In the genomic region with DNA sequence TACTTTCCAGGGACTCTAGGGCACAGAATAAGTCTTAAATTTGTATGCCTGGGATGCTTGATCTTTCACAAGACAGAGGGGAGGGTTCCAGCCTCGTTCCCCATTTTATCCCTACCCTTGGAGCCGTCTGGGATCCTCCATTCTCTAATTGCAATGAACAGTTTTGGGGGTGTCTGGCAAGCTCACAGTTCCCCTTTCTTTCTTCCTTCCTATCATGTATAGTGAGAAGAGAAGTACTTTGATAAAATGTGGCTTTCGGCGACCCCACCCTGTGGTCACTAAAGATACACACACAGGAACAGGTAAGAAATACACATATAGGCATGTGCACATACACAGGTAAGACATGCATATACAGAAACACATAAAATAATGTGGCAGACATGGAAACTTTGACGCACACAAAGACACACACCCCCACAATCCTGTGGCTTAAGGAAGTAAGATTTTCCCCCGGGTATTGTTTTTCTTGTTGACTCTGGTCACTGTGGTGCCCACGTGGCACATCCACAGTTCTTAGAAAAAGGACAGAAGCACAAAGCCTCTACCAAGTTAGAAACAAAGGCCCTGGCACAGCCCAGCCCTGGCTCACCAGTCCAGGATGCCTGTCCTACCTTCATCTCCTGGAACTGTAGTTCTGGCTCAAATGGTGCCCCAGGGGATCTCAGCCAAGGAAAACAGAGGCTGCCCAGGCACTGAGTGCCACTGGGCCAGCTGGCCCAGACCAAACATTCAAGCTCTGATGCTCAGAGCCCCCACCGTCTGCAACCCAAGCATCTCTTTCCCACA, we compare ENCODE assay signal across 10 cellular contexts. TPM values are rescaled to one million over a fixed set of nuclear protein-coding genes. Genes with fewer than 3 reads are reported as not detected.
DNase-seq lines count a peak whose midpoint lies in the region; ATAC-seq and TF ChIP-seq lines count a peak whose summit lies in the region.
"Had no signal": no experiment of that assay in that cellular context is flagged by ENCODE, and none has a peak within 500 bp of the region (broad histone marks: within the 10 kb centered on the region; RNA-seq: fewer than 3 reads in every experiment).

No MANE protein-coding gene starts in this region.

- H3K4me3 Mint-ChIP-seq in activated naive CD4-positive, alpha-beta T cell treated with anti-CD3 and anti-CD28 coated beads, Interleukin-2, amount 10 ng/mL, durations not matched to agents 7 days and 5 days = peak overlapping the region; percentile 29
- peak overlapping the region; percentile 20 for H3K4me3 Mint-ChIP-seq in activated CD4-positive, alpha-beta T cell treated with anti-CD3 and anti-CD28 coated beads, Interleukin-2, amount 10 ng/mL, durations not matched to agents 7 days and 5 days

- peaks cover 2% of the 10 kb centered on the region for H3K9me3 Mint-ChIP-seq in activated naive CD4-positive, alpha-beta T cell treated with anti-CD3 and anti-CD28 coated beads, Interleukin-2, amount 10 ng/mL, durations not matched to agents 7 days and 5 days
- H3K9me3 Mint-ChIP-seq in activated CD4-positive, alpha-beta T cell treated with anti-CD3 and anti-CD28 coated beads, Interleukin-2, amount 10 ng/mL, durations not matched to agents 7 days and 5 days = no peaks in the 10 kb centered on the region

- peak overlapping the region; percentile 46 to 74 (median 59) for H3K27ac ChIP-seq in stomach
- H3K27ac ChIP-seq: pancreas had no signal

- intact Hi-C loops in left ventricle myocardium superior (cut with micrococcal nuclease) = loop anchor here (10.0 kb wide), 1 partner anchor 82 kb away; a partner anchor contains a TSS
- intact Hi-C loops in stomach (cut with DNase I; ENCODE audit: low total_unique reads) = loop anchor here (5.0 kb wide), 1 partner anchor 145 kb away; no protein-coding TSS in a partner anchor

- TF ChIP-seq EP300 in stomach (IDR thresholded peaks at IDR 0.05) = no peak

- peak overlapping the region; percentile 79 for H3K27ac Mint-ChIP-seq in activated naive CD4-positive, alpha-beta T cell treated with anti-CD3 and anti-CD28 coated beads, Interleukin-2, amount 10 ng/mL, durations not matched to agents 7 days and 5 days
- H3K27ac Mint-ChIP-seq in activated CD4-positive, alpha-beta T cell treated with anti-CD3 and anti-CD28 coated beads, Interleukin-2, amount 10 ng/mL, durations not matched to agents 7 days and 5 days = peak overlapping the region; percentile 85

- POLR2A ChIA-PET in activated CD4-positive, alpha-beta T cell treated with anti-CD3 and anti-CD28 coated beads, Interleukin-2, amount 10 ng/mL, durations not matched to agents 7 days and 5 days (lab: Charles Lee) = no interaction called here

- TF ChIP-seq CTCF in stomach (IDR thresholded peaks at IDR 0.05) = no peak

- peaks cover 11% of the 10 kb centered on the region for H3K27me3 Mint-ChIP-seq in activated naive CD4-positive, alpha-beta T cell treated with anti-CD3 and anti-CD28 coated beads, Interleukin-2, amount 10 ng/mL, durations not matched to agents 7 days and 5 days
- peaks cover 4% of the 10 kb centered on the region for H3K27me3 Mint-ChIP-seq in activated CD4-positive, alpha-beta T cell treated with anti-CD3 and anti-CD28 coated beads, Interleukin-2, amount 10 ng/mL, durations not matched to agents 7 days and 5 days

- H3K4me1 ChIP-seq in stomach = peaks cover 11 to 29% (median 25%) of the 10 kb centered on the region in 4 donors

- H3K9me3 ChIP-seq in stomach = no peaks in the 10 kb centered on the region
- H3K9me3 ChIP-seq: pancreas had no signal

- DNase-seq in activated naive CD4-positive, alpha-beta T cell treated with anti-CD3 and anti-CD28 coated beads, Interleukin-2, amount 10 ng/mL, durations not matched to agents 7 days and 5 days = peak; percentile 41
- no peak for DNase-seq in activated naive CD4-positive, alpha-beta T cell treated with Interleukin-2 at 50 U/mL for 16 hours
- DNase-seq in activated CD4-positive, alpha-beta T cell treated with anti-CD3 and anti-CD28 coated beads, Interleukin-2, amount 10 ng/mL, durations not matched to agents 7 days and 5 days = peak; percentile 23
- DNase-seq in left ventricle myocardium superior (no peak), stomach (peak; percentile 73), D341Med (ENCODE audit: low spot score) (no peak), NCI-H1092 treated with DMSO at 0.1 percent for 48 hours (lab: John Stamatoyannopoulos, UW) (no peak)
- DNase-seq: pancreas had no signal

- no peaks in the 10 kb centered on the region for H3K36me3 Mint-ChIP-seq in activated naive CD4-positive, alpha-beta T cell treated with anti-CD3 and anti-CD28 coated beads, Interleukin-2, amount 10 ng/mL, durations not matched to agents 7 days and 5 days
- no peaks in the 10 kb centered on the region for H3K36me3 Mint-ChIP-seq in activated CD4-positive, alpha-beta T cell treated with anti-CD3 and anti-CD28 coated beads, Interleukin-2, amount 10 ng/mL, durations not matched to agents 7 days and 5 days (ENCODE audit: low read depth)

- no peaks in the 10 kb centered on the region for H3K27me3 ChIP-seq in stomach
- H3K27me3 ChIP-seq: pancreas had no signal

- H3K36me3 ChIP-seq in stomach = no peaks in the 10 kb centered on the region
- H3K36me3 ChIP-seq: pancreas had no signal

- CTCF ChIA-PET in activated naive CD4-positive, alpha-beta T cell treated with anti-CD3 and anti-CD28 coated beads, Interleukin-2, amount 10 ng/mL, durations not matched to agents 7 days and 5 days (lab: Charles Lee) = interaction anchor here (0.6 to 3.7 kb wide), 6 partner anchors 14 to 144 kb away, joined by 3 to 32 read pairs (median 6); no protein-coding TSS in a partner anchor
- CTCF ChIA-PET in activated CD4-positive, alpha-beta T cell treated with anti-CD3 and anti-CD28 coated beads, Interleukin-2, amount 10 ng/mL, durations not matched to agents 7 days and 5 days (lab: Charles Lee) = interaction anchor here (0.6 to 1.4 kb wide), 4 partner anchors 16 to 143 kb away, joined by 3 to 5 read pairs (median 3); no protein-coding TSS in a partner anchor

- TF ChIP-seq POLR2A in stomach (IDR thresholded peaks at IDR 0.05) = no peak

- H3K4me1 Mint-ChIP-seq in activated naive CD4-positive, alpha-beta T cell treated with anti-CD3 and anti-CD28 coated beads, Interleukin-2, amount 10 ng/mL, durations not matched to agents 7 days and 5 days = peaks cover 28% of the 10 kb centered on the region
- peaks cover 39% of the 10 kb centered on the region for H3K4me1 Mint-ChIP-seq in activated CD4-positive, alpha-beta T cell treated with anti-CD3 and anti-CD28 coated beads, Interleukin-2, amount 10 ng/mL, durations not matched to agents 7 days and 5 days

- WGBS in stomach, 5 donors = 23 to 40% (median 24%) methylated on average over 8 of the region's 8 CpGs

- no peak overlapping the region for H3K4me3 ChIP-seq in stomach
- H3K4me3 ChIP-seq: dorsolateral prefrontal cortex, pancreas had no signal

- ATAC-seq in left ventricle myocardium superior = peak; percentile 17
- no peak for ATAC-seq in GM18502 (IDR thresholded peaks at IDR 0.05; ENCODE audit: poor library complexity, unreplicated experiment)

RNA-seq across cellular contexts. Expression of a gene that starts 6.3 kb away (rescaled TPM):
- 10 to 100 TPM; 24.0 to 24.5 TPM for total RNA-seq in activated CD4-positive, alpha-beta T cell treated with anti-CD3 and anti-CD28 coated beads, Interleukin-2, amount 10 ng/mL, durations not matched to agents 7 days and 5 days
- total RNA-seq in left ventricle myocardium superior = 16.3 TPM
- 10 to 100 TPM in 2 of 5 donors, 1 to 10 TPM in 3; 1.7 to 36.2 (median 10.0) TPM for total RNA-seq in stomach
- polyA plus RNA-seq in stomach = 1 to 10 TPM; 7.4 to 8.1 (median 8.0) TPM

RNA-seq across cellular contexts. Expression of a gene that starts 57.7 kb away (rescaled TPM):
- 100 to 1,000 TPM; 159 to 180 TPM for total RNA-seq in activated CD4-positive, alpha-beta T cell treated with anti-CD3 and anti-CD28 coated beads, Interleukin-2, amount 10 ng/mL, durations not matched to agents 7 days and 5 days
- total RNA-seq in left ventricle myocardium superior (90.9 TPM), stomach (10 to 100 TPM; 16.8 to 81.1 (median 29.2) TPM)
- 10 to 100 TPM; 43.5 to 87.4 (median 75.3) TPM for polyA plus RNA-seq in stomach

Comparison
In these comparisons a context has a peak if more than half of its experiments do, and no peak if none do; other contexts are left out.
1. DNase-seq: peak in activated naive CD4-positive, alpha-beta T cell treated with anti-CD3 and anti-CD28 coated beads, Interleukin-2, amount 10 ng/mL, durations not matched to agents 7 days and 5 days (single experiment), activated CD4-positive, alpha-beta T cell treated with anti-CD3 and anti-CD28 coated beads, Interleukin-2, amount 10 ng/mL, durations not matched to agents 7 days and 5 days (single experiment) and stomach (single experiment); none in activated naive CD4-positive, alpha-beta T cell treated with Interleukin-2 at 50 U/mL for 16 hours (single experiment), left ventricle myocardium superior (single experiment), D341Med (single experiment) and NCI-H1092 treated with DMSO at 0.1 percent for 48 hours (single experiment).